In the genomic region with DNA sequence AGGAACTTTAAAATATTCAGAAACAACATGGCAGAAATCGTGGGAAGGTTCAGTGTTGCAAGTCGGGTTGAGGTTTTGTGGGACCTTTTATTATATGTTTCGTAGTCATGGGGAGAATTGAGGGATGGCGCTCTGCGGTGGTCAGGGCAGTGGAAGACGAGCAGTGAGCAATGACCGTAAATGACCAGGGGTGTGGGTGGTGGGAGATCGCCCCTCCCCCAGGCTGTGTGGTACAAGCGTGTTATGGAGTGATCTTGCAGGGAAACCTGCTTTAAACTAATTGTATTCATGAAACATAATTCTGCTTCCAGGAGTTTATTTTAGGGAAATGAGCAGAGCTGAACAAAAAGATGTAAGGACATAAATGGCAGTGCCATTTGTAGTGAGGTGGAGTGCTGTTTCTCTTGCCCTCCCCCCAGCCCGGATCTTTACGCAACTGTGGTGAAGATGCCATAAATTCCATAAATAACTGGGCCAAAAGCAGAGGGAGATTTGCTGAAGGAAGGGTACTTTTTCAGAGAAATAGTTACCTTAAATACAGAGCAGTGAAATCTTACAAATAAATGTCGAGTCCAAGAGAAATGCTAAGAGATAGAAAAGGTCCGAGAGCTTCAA, we compare ENCODE assay signal across 14 cellular contexts. TPM values are rescaled to one million over a fixed set of nuclear protein-coding genes. Genes with fewer than 3 reads are reported as not detected.
DNase-seq lines count a peak whose midpoint lies in the region; ATAC-seq and TF ChIP-seq lines count a peak whose summit lies in the region.
"Had no signal": no experiment of that assay in that cellular context is flagged by ENCODE, and none has a peak within 500 bp of the region (broad histone marks: within the 10 kb centered on the region; RNA-seq: fewer than 3 reads in every experiment).

No MANE protein-coding gene starts in this region.

- H3K4me1 ChIP-seq in cardiac muscle cell (ENCODE audit: low read depth) (peaks cover 12% of the 10 kb centered on the region), heart right ventricle (no peaks in the 10 kb centered on the region), hepatocyte (ENCODE audit: insufficient read depth) (peaks cover 5% of the 10 kb centered on the region)

- DNase-seq in cardiac muscle cell (ENCODE audit: low read depth in 1 of 2, low spot score in 1 of 2) (peak; percentile 14 to 85), heart right ventricle (no peak), hepatocyte (ENCODE audit: low spot score) (peak; percentile 28), DMS79 treated with DMSO at 0.1 percent for 48 hours (lab: John Stamatoyannopoulos, UW) (no peak)
- no peak for DNase-seq in activated CD8-positive, alpha-beta T cell treated with anti-CD3 and anti-CD28 coated beads for 36 hours
- no peak for DNase-seq in stimulated activated CD4-positive, alpha-beta T cell treated with anti-CD3 and anti-CD28 coated beads, Interleukin-15, amount 100 ng/mL, for 24 hours
- DNase-seq: 8988T; activated CD4-positive, alpha-beta T cell treated with anti-CD3 and anti-CD28 coated beads for 1 hour; activated naive CD4-positive, alpha-beta T cell treated with anti-CD3 and anti-CD28 coated beads, Interleukin-2, amount 50 U/mL, for 16 hours; left colon; NCI-H1048; OCI-M1 had no signal

- CTCF ChIA-PET in activated CD8-positive, alpha-beta T cell treated with anti-CD3 and anti-CD28 coated beads for 36 hours (lab: Charles Lee): no interaction called here

- no peak overlapping the region for H3K4me3 Mint-ChIP-seq in activated CD8-positive, alpha-beta T cell treated with anti-CD3 and anti-CD28 coated beads for 36 hours

- TF ChIP-seq CTCF in cardiac muscle cell (IDR thresholded peaks at IDR 0.05; ENCODE audit: low read depth, low read length) (no peak), heart right ventricle (IDR thresholded peaks at IDR 0.05) (no peak), hepatocyte (IDR thresholded peaks at IDR 0.05; ENCODE audit: poor library complexity) (no peak)
- TF ChIP-seq CTCF in activated CD8-positive, alpha-beta T cell treated with anti-CD3 and anti-CD28 coated beads for 36 hours (IDR thresholded peaks at IDR 0.05): no peak

- H3K27ac ChIP-seq in cardiac muscle cell (peak overlapping the region; percentile 66), heart right ventricle (no peak overlapping the region), hepatocyte (peak overlapping the region; percentile 51)

- H3K4me1 Mint-ChIP-seq in activated CD8-positive, alpha-beta T cell treated with anti-CD3 and anti-CD28 coated beads for 36 hours (ENCODE audit: low read depth): no peaks in the 10 kb centered on the region

- ATAC-seq in heart right ventricle (no peak), SK-N-SH treated with all-trans-retinoic acid at 6 μM for 48 hours (peak; percentile 57; the same call in 1 of the 3 replicates), HG02678 (IDR thresholded peaks at IDR 0.05; ENCODE audit: unreplicated experiment) (no peak)
- no peak for ATAC-seq in activated CD8-positive, alpha-beta T cell treated with anti-CD3 and anti-CD28 coated beads for 36 hours
- ATAC-seq: left colon had no signal

- no peaks in the 10 kb centered on the region for H4K20me1 ChIP-seq in hepatocyte (ENCODE audit: insufficient read depth, poor library complexity, severe bottlenecking)

- no peak overlapping the region for H3K27ac Mint-ChIP-seq in activated CD8-positive, alpha-beta T cell treated with anti-CD3 and anti-CD28 coated beads for 36 hours

- H3K4me2 ChIP-seq in hepatocyte: peak overlapping the region; percentile 35

- 72 to 74% methylated on average over 13 of the region's 13 CpGs for WGBS in heart right ventricle, 2 donors
- WGBS in hepatocyte (ENCODE audit: low lambda C conversion rate, missing lambda C conversion rate): 58% methylated on average over 13 of the region's 13 CpGs

- H3K27me3 Mint-ChIP-seq in activated CD8-positive, alpha-beta T cell treated with anti-CD3 and anti-CD28 coated beads for 36 hours: no peaks in the 10 kb centered on the region

- H3K36me3 ChIP-seq in cardiac muscle cell: no peaks in the 10 kb centered on the region
- no peaks in the 10 kb centered on the region for H3K36me3 ChIP-seq in heart right ventricle
- H3K36me3 ChIP-seq in hepatocyte (replicated peaks; ENCODE audit: insufficient read depth, low read depth): no peaks in the 10 kb centered on the region

- peak overlapping the region; percentile 3 for H2AFZ ChIP-seq in hepatocyte

- H3K9me2 ChIP-seq in hepatocyte (replicated peaks; ENCODE audit: insufficient read depth): no peaks in the 10 kb centered on the region

- H3K36me3 Mint-ChIP-seq in activated CD8-positive, alpha-beta T cell treated with anti-CD3 and anti-CD28 coated beads for 36 hours (ENCODE audit: low read depth): no peaks in the 10 kb centered on the region

- H3K27me3 ChIP-seq in cardiac muscle cell (no peaks in the 10 kb centered on the region), heart right ventricle (no peaks in the 10 kb centered on the region), hepatocyte (no peaks in the 10 kb centered on the region)

- POLR2A ChIA-PET in activated CD8-positive, alpha-beta T cell treated with anti-CD3 and anti-CD28 coated beads for 36 hours (lab: Charles Lee): no interaction called here

- intact Hi-C loops in heart right ventricle (cut with DNase I): no loop called here
- intact Hi-C loops in activated CD8-positive, alpha-beta T cell treated with anti-CD3 and anti-CD28 coated beads for 36 hours (cut with micrococcal nuclease): no loop called here

- H3K9me3 ChIP-seq in cardiac muscle cell (ENCODE audit: low read depth) (no peaks in the 10 kb centered on the region), heart right ventricle (peaks cover 0 to 6% (median 0%) of the 10 kb centered on the region in 11 donors), hepatocyte (ENCODE audit: low read depth) (no peaks in the 10 kb centered on the region)

- H3K79me2 ChIP-seq in hepatocyte: no peaks in the 10 kb centered on the region

- no peaks in the 10 kb centered on the region for H3K9me3 Mint-ChIP-seq in activated CD8-positive, alpha-beta T cell treated with anti-CD3 and anti-CD28 coated beads for 36 hours

- H3K4me3 ChIP-seq in cardiac muscle cell (no peak overlapping the region), heart right ventricle (no peak overlapping the region), hepatocyte (no peak overlapping the region)

TF ChIP-seq in SK-N-SH treated with all-trans-retinoic acid at 6 μM for 48 hours, 23 proteins besides CTCF, POLR2A, EP300 and RAD21:
- no peak for TF ChIP-seq ZC3H10 (CRISPR knock-in tag; IDR thresholded peaks at IDR 0.05)
- TF ChIP-seq, protein P1, sequence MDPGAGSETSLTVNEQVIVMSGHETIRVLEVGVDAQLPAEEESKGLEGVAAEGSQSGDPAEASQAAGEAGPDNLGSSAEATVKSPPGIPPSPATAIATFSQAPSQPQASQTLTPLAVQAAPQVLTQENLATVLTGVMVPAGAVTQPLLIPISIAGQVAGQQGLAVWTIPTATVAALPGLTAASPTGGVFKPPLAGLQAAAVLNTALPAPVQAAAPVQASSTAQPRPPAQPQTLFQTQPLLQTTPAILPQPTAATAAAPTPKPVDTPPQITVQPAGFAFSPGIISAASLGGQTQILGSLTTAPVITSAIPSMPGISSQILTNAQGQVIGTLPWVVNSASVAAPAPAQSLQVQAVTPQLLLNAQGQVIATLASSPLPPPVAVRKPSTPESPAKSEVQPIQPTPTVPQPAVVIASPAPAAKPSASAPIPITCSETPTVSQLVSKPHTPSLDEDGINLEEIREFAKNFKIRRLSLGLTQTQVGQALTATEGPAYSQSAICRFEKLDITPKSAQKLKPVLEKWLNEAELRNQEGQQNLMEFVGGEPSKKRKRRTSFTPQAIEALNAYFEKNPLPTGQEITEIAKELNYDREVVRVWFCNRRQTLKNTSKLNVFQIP (CRISPR knock-in tag; IDR thresholded peaks at IDR 0.05; ENCODE audit: borderline replicate concordance, low read depth): no peak
- TF ChIP-seq, protein P2, sequence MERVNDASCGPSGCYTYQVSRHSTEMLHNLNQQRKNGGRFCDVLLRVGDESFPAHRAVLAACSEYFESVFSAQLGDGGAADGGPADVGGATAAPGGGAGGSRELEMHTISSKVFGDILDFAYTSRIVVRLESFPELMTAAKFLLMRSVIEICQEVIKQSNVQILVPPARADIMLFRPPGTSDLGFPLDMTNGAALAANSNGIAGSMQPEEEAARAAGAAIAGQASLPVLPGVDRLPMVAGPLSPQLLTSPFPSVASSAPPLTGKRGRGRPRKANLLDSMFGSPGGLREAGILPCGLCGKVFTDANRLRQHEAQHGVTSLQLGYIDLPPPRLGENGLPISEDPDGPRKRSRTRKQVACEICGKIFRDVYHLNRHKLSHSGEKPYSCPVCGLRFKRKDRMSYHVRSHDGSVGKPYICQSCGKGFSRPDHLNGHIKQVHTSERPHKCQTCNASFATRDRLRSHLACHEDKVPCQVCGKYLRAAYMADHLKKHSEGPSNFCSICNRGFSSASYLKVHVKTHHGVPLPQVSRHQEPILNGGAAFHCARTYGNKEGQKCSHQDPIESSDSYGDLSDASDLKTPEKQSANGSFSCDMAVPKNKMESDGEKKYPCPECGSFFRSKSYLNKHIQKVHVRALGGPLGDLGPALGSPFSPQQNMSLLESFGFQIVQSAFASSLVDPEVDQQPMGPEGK (CRISPR knock-in tag; IDR thresholded peaks at IDR 0.05; ENCODE audit: borderline replicate concordance): no peak
- TF ChIP-seq ESRRG (CRISPR knock-in tag; IDR thresholded peaks at IDR 0.05): no peak
- no peak for TF ChIP-seq ZNF70 (CRISPR knock-in tag; IDR thresholded peaks at IDR 0.05)
- no peak for TF ChIP-seq SNAI2 (CRISPR knock-in tag; IDR thresholded peaks at IDR 0.05)
TF ChIP-seq in SK-N-SH treated with all-trans-retinoic acid at 6 μM for 48 hours: peak in this region for 0.

RNA-seq across cellular contexts. Expression of a gene that starts 20.2 kb away (rescaled TPM):
- 54.1 and 58.0 TPM in 2 replicates for total RNA-seq in cardiac muscle cell
- 58.4 and 102 TPM in 2 replicates for polyA plus RNA-seq in cardiac muscle cell
- total RNA-seq in heart right ventricle: 1 to 10 TPM in 6 of 10 donors, under 1 TPM in 4; 0.32 to 6.8 (median 1.1) TPM
- 1 to 10 TPM in 1 of 2 donors, under 1 TPM in 1; 0.73 to 1.3 TPM for polyA plus RNA-seq in heart right ventricle
- 41.4 and 41.7 TPM in 2 replicates for total RNA-seq in hepatocyte
- 35.8 and 44.3 TPM in 2 replicates for polyA plus RNA-seq in hepatocyte
- total RNA-seq in activated CD8-positive, alpha-beta T cell treated with anti-CD3 and anti-CD28 coated beads for 36 hours: not detected

Comparison
In these comparisons a context has a peak if more than half of its experiments do, and no peak if none do; other contexts are left out.
1. DNase-seq: peak in cardiac muscle cell (2 of 2) and hepatocyte (single experiment); none in heart right ventricle (0 of 2), activated CD8-positive, alpha-beta T cell treated with anti-CD3 and anti-CD28 coated beads for 36 hours (single experiment), stimulated activated CD4-positive, alpha-beta T cell treated with anti-CD3 and anti-CD28 coated beads, Interleukin-15, amount 100 ng/mL, for 24 hours (single experiment) and DMS79 treated with DMSO at 0.1 percent for 48 hours (single experiment).
2. H3K27ac ChIP-seq: peak in cardiac muscle cell (single experiment) and hepatocyte (single experiment); none in heart right ventricle (0 of 10).